8 cellular contexts compared by ENCODE assay signal in genomic region chr2:71545572-71546274, GRCh38.
A peak's percentile ranks its signal among the peaks of the same experiment; 100 is the strongest.
DNase-seq lines count a peak whose midpoint lies in the region; ATAC-seq and TF ChIP-seq lines count a peak whose summit lies in the region.

No MANE protein-coding gene starts in this region.

- H3K4me1 Mint-ChIP-seq in activated T-cell treated with anti-CD3 and anti-CD28 coated beads, Interleukin-2, amount 50 U/mL, for 4 hours (ENCODE audit: low read depth), result peaks cover 10% of the 10 kb centered on the region
- peaks cover 15% of the 10 kb centered on the region for H3K4me1 Mint-ChIP-seq in nephron progenitor cell
- H3K4me1 Mint-ChIP-seq in type B pancreatic cell (ENCODE audit: unreplicated experiment), result peaks cover 14% of the 10 kb centered on the region

- DNase-seq in NCI-H2081 (lab: John Stamatoyannopoulos, UW) (peak; percentile 25 to 50), NCI-H2081 treated with DMSO at 0.1 percent for 48 hours (lab: John Stamatoyannopoulos, UW) (no peak), NOMO-1 treated with dmso at 0.1 percent for 144 hours (lab: John Stamatoyannopoulos, UW; ENCODE audit: unreplicated experiment) (peak; percentile 24), fibroblast of peridontal ligament (ENCODE audit: extremely low read depth) (peak; percentile 61), nephron progenitor cell (peak; percentile 71), type B pancreatic cell (ENCODE audit: extremely low spot score, unreplicated experiment) (no peak)
- no peak for DNase-seq in activated T-cell treated with anti-CD3 and anti-CD28 coated beads, Interleukin-2, amount 50 U/mL, for 4 hours

- ATAC-seq in HG03442 (IDR thresholded peaks at IDR 0.05; ENCODE audit: unreplicated experiment), result peak; percentile 55
- ATAC-seq in activated T-cell treated with anti-CD3 and anti-CD28 coated beads, Interleukin-2, amount 50 U/mL, for 4 hours, result peak; percentile 59 to 69

- H3K9me3 Mint-ChIP-seq in activated T-cell treated with anti-CD3 and anti-CD28 coated beads, Interleukin-2, amount 50 U/mL, for 4 hours, result no peaks in the 10 kb centered on the region
- H3K9me3 Mint-ChIP-seq in nephron progenitor cell (peaks cover 19% of the 10 kb centered on the region), type B pancreatic cell (no peaks in the 10 kb centered on the region)

- TF ChIP-seq CTCF in nephron progenitor cell (IDR thresholded peaks at IDR 0.05) (peak; percentile 83), type B pancreatic cell (conservative IDR thresholded peaks at IDR 0.05) (peak; percentile 91)

- H3K27ac Mint-ChIP-seq in nephron progenitor cell (no peak overlapping the region), type B pancreatic cell (no peak overlapping the region)

- H3K4me3 Mint-ChIP-seq in activated T-cell treated with anti-CD3 and anti-CD28 coated beads, Interleukin-2, amount 50 U/mL, for 4 hours, result peak overlapping the region; percentile 74
- H3K4me3 Mint-ChIP-seq in nephron progenitor cell (no peak overlapping the region), type B pancreatic cell (no peak overlapping the region)

- no peaks in the 10 kb centered on the region for H3K36me3 Mint-ChIP-seq in activated T-cell treated with anti-CD3 and anti-CD28 coated beads, Interleukin-2, amount 50 U/mL, for 4 hours (ENCODE audit: insufficient read depth)
- H3K36me3 Mint-ChIP-seq in nephron progenitor cell (ENCODE audit: low read depth), result peaks cover 7% of the 10 kb centered on the region
- H3K36me3 Mint-ChIP-seq in type B pancreatic cell, result no peaks in the 10 kb centered on the region

- H3K27me3 Mint-ChIP-seq in activated T-cell treated with anti-CD3 and anti-CD28 coated beads, Interleukin-2, amount 50 U/mL, for 4 hours (ENCODE audit: low read depth), result peaks cover 18% of the 10 kb centered on the region
- H3K27me3 Mint-ChIP-seq in nephron progenitor cell (ENCODE audit: low read depth, poor library complexity), result peaks cover 40% of the 10 kb centered on the region
- peaks cover 29% of the 10 kb centered on the region for H3K27me3 Mint-ChIP-seq in type B pancreatic cell

Comparison
In these comparisons a context has a peak if more than half of its experiments do, and no peak if none do; other contexts are left out.
1. DNase-seq: peak in NCI-H2081 (2 of 2), NOMO-1 treated with dmso at 0.1 percent for 144 hours (single experiment), fibroblast of peridontal ligament (single experiment) and nephron progenitor cell (single experiment); none in NCI-H2081 treated with DMSO at 0.1 percent for 48 hours (single experiment), activated T-cell treated with anti-CD3 and anti-CD28 coated beads, Interleukin-2, amount 50 U/mL, for 4 hours (single experiment) and type B pancreatic cell (single experiment).